ENCODE assay signal across 12 cellular contexts in the genomic region with DNA sequence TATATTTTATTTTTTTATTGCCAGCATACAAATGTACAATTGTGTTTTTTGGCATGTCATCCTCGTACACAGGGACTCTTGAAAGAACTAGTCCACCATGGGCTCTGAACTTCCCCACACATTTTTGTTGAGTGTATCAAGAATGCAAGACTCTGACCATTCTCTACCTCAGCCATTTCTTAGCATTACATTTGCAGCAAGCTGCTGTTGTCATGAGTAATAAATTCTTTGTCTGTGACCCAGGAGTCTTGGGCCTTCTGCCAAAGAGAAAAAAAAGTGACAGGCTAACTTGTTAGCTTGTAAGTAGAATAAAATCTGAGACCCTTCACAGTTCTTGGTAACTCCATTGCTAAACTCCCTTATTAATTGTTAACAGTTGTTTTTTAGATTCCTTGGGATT.
DNase-seq lines count a peak whose midpoint lies in the region; ATAC-seq, FAIRE-seq and TF ChIP-seq lines count a peak whose summit lies in the region.
"Had no signal": no experiment of that assay in that cellular context is flagged by ENCODE, and none has a peak within 500 bp of the region (broad histone marks: within the 10 kb centered on the region; RNA-seq: fewer than 3 reads in every experiment).

No MANE protein-coding gene starts in this region.

- ATAC-seq in mucosa of descending colon = no peak

- H2BK15ac ChIP-seq in H9 (ENCODE audit: low read depth, low read length) = no peak overlapping the region

- H3K79me2 ChIP-seq in H9 (ENCODE audit: insufficient read depth, low read length) (no peaks in the 10 kb centered on the region), trophoblast cell (ENCODE audit: control insufficient read depth, insufficient read depth, low read length, poor library complexity) (no peaks in the 10 kb centered on the region)

- no CpG with 5 or more reads among the region's 1 CpG for WGBS in H9 (ENCODE audit: extremely low coverage, insufficient read length, low lambda C conversion rate)
- WGBS in trophoblast cell (ENCODE audit: extremely low coverage, insufficient coverage, insufficient read length) = no CpG with 5 or more reads among the region's 1 CpG

- no peaks in the 10 kb centered on the region for H3K4me1 ChIP-seq in H9 (ENCODE audit: insufficient read depth, low read length)
- no peaks in the 10 kb centered on the region for H3K4me1 ChIP-seq in trophoblast cell (ENCODE audit: control insufficient read depth in 1 of 2, insufficient read depth in 2 of 2, low read length in 2 of 2)
- no peaks in the 10 kb centered on the region for H3K4me1 ChIP-seq in mucosa of descending colon (ENCODE audit: low read depth)
- no peaks in the 10 kb centered on the region for H3K4me1 ChIP-seq in colonic mucosa
- H3K4me1 ChIP-seq: uterus had no signal

- TF ChIP-seq CTCF in H9 (conservative IDR thresholded peaks at IDR 0.05) = no peak
- TF ChIP-seq CTCF in mucosa of descending colon (IDR thresholded peaks at IDR 0.05) = no peak
- TF ChIP-seq CTCF in colonic mucosa (IDR thresholded peaks at IDR 0.05) = no peak

- peaks cover 21 to 30% of the 10 kb centered on the region in 2 experiments for H3K4me1 Mint-ChIP-seq in H9

- H3K4me3 Mint-ChIP-seq in H9 = no peak overlapping the region

- no peak overlapping the region for H2BK20ac ChIP-seq in H9 (ENCODE audit: low read depth, low read length, poor library complexity, severe bottlenecking)

- H4K91ac ChIP-seq in H9 (ENCODE audit: insufficient read length, low read depth, low read length) = no peak overlapping the region
- no peak overlapping the region for H4K91ac ChIP-seq in trophoblast cell (ENCODE audit: low read depth, low read length)

- H3K18ac ChIP-seq in H9 (ENCODE audit: insufficient read length, low read depth, low read length) (no peak overlapping the region), trophoblast cell (ENCODE audit: low read length) (no peak overlapping the region)

- no peak for DNase-seq in H9
- DNase-seq in RCC 7860 (ENCODE audit: low spot score) = peak; percentile 92
- peak; percentile 10 for DNase-seq in fibroblast of gingiva (ENCODE audit: low read depth)
- peak; percentile 50 to 55 for DNase-seq in trophoblast cell
- DNase-seq in mucosa of descending colon = no peak
- DNase-seq in colonic mucosa = no peak
- no peak for DNase-seq in stimulated activated naive CD4-positive, alpha-beta T cell treated with Interleukin-2 at 50 U/mL for 16 hours (lab: John Stamatoyannopoulos, UW)
- DNase-seq in NCI-H82 treated with DMSO at 0.1 percent for 48 hours (lab: John Stamatoyannopoulos, UW; ENCODE audit: unreplicated experiment) = no peak
- DNase-seq: activated CD4-positive, alpha-beta T cell treated with anti-CD3 and anti-CD28 coated beads for 1 hour; activated effector memory CD4-positive, alpha-beta T cell treated with anti-CD3 and anti-CD28 coated beads, Interleukin-2, amount 50 U/mL, for 16 hours; NCI-H1436 treated with DMSO at 0.1 percent for 48 hours; uterus had no signal

- H4K12ac ChIP-seq in trophoblast cell (ENCODE audit: low read depth, low read length) = no peak overlapping the region

- no peak overlapping the region for H3K4ac ChIP-seq in H9 (ENCODE audit: low read depth, low read length)
- H3K4ac ChIP-seq in trophoblast cell (ENCODE audit: low read depth, low read length) = no peak overlapping the region

- H4K20me1 ChIP-seq in H9 (ENCODE audit: control insufficient read depth, insufficient read depth, insufficient read length) = no peaks in the 10 kb centered on the region

- H3T11ph ChIP-seq in H9 (ENCODE audit: low read length) = no peak overlapping the region

- no peak overlapping the region for H3K4me2 ChIP-seq in H9 (ENCODE audit: insufficient read depth, insufficient read length, low read length)
- H3K4me2 ChIP-seq in trophoblast cell (ENCODE audit: low read length) = no peak overlapping the region

- H3K27me3 ChIP-seq in H9 (ENCODE audit: insufficient read depth, low read length) (no peaks in the 10 kb centered on the region), trophoblast cell (ENCODE audit: insufficient read depth, low read length) (no peaks in the 10 kb centered on the region), colonic mucosa (no peaks in the 10 kb centered on the region)
- H3K27me3 ChIP-seq: uterus had no signal

- peak overlapping the region; percentile 72 to 85 (median 82); a peak in 5 of 7 replicates for H3K27ac Mint-ChIP-seq in H9

- H2BK5ac ChIP-seq in H9 (ENCODE audit: insufficient read length, low read length) (no peak overlapping the region), trophoblast cell (ENCODE audit: low read depth, low read length, poor library complexity) (no peak overlapping the region)

- H3K56ac ChIP-seq in H9 (ENCODE audit: insufficient read length, low read depth, low read length) = no peak overlapping the region

- H2BK120ac ChIP-seq in H9 (ENCODE audit: low read depth, low read length, poor library complexity, severe bottlenecking) (no peak overlapping the region), trophoblast cell (ENCODE audit: insufficient read depth, low read length, poor library complexity) (no peak overlapping the region)

- H3K23me2 ChIP-seq in H9 (ENCODE audit: insufficient read length, low read depth, low read length, poor library complexity, severe bottlenecking) = no peaks in the 10 kb centered on the region

- H2AK5ac ChIP-seq in H9 (ENCODE audit: insufficient read length, low read length) (no peak overlapping the region), trophoblast cell (ENCODE audit: low read length) (no peak overlapping the region)

- peaks cover 0 to 8% (median 2%) of the 10 kb centered on the region in 3 experiments; a peak in 3 of 7 replicates for H3K36me3 Mint-ChIP-seq in H9 (ENCODE audit: insufficient read depth in 1 of 3, low read depth in 3 of 3)

- H4K8ac ChIP-seq in H9 (replicated peaks; ENCODE audit: insufficient read length, low read depth, low read length) (no peak overlapping the region), trophoblast cell (ENCODE audit: low read depth, low read length) (no peak overlapping the region)

- no peak overlapping the region for H2BK12ac ChIP-seq in H9 (ENCODE audit: insufficient read length, low read depth, low read length)
- H2BK12ac ChIP-seq in trophoblast cell (ENCODE audit: low read length) = no peak overlapping the region

- H3K36me3 ChIP-seq in trophoblast cell (ENCODE audit: control insufficient read depth in 1 of 2, insufficient read depth in 2 of 2, low read length in 2 of 2) = no peaks in the 10 kb centered on the region
- H3K36me3 ChIP-seq in mucosa of descending colon (ENCODE audit: low read depth) = no peaks in the 10 kb centered on the region
- no peaks in the 10 kb centered on the region for H3K36me3 ChIP-seq in colonic mucosa
- H3K36me3 ChIP-seq: uterus had no signal

- no peaks in the 10 kb centered on the region for H3K9me3 ChIP-seq in H9 (ENCODE audit: control insufficient read depth, low read depth, low read length)
- no peaks in the 10 kb centered on the region for H3K9me3 ChIP-seq in trophoblast cell (ENCODE audit: insufficient read depth, low read depth, low read length)
- no peaks in the 10 kb centered on the region for H3K9me3 ChIP-seq in mucosa of descending colon
- H3K9me3 ChIP-seq in colonic mucosa = no peaks in the 10 kb centered on the region
- H3K9me3 ChIP-seq: uterus had no signal

- no peak overlapping the region for H3K4me3 ChIP-seq in trophoblast cell (ENCODE audit: low read depth, low read length)
- H3K4me3 ChIP-seq in mucosa of descending colon = no peak overlapping the region
- H3K4me3 ChIP-seq in colonic mucosa = no peak overlapping the region
- H3K4me3 ChIP-seq: uterus had no signal

- H3K27ac ChIP-seq in H9 (ENCODE audit: insufficient read length, low read depth, low read length) = no peak overlapping the region
- H3K27ac ChIP-seq in trophoblast cell (ENCODE audit: low read depth, low read length) = no peak overlapping the region
- H3K27ac ChIP-seq in colonic mucosa = no peak overlapping the region
- H3K27ac ChIP-seq: uterus had no signal

- H2AFZ ChIP-seq in H9 (ENCODE audit: low read length) (no peak overlapping the region), trophoblast cell (ENCODE audit: insufficient read depth, low read length, poor library complexity) (no peak overlapping the region)

- intact Hi-C loops in mucosa of descending colon (cut with DNase I, micrococcal nuclease) = no loop called here
- intact Hi-C loops in colonic mucosa (cut with DNase I) = no loop called here

- H3K9ac ChIP-seq in H9 (ENCODE audit: extremely low read depth, insufficient read length, low read length) (no peak overlapping the region), trophoblast cell (ENCODE audit: low read length) (no peak overlapping the region), colonic mucosa (ENCODE audit: low read depth in 2 of 2, low read length in 2 of 2) (no peak overlapping the region)

- no peak overlapping the region for H4K5ac ChIP-seq in H9 (ENCODE audit: insufficient read length, low read depth, low read length)

- H3K14ac ChIP-seq in H9 (ENCODE audit: insufficient read depth, low read length) (no peak overlapping the region), trophoblast cell (ENCODE audit: low read length) (no peak overlapping the region)

- no peaks in the 10 kb centered on the region for H3K27me3 Mint-ChIP-seq in H9 (ENCODE audit: low read depth)

- H3K79me1 ChIP-seq in H9 (ENCODE audit: insufficient read depth, low read depth, low read length, poor library complexity, severe bottlenecking) = no peaks in the 10 kb centered on the region
- H3K79me1 ChIP-seq in trophoblast cell (ENCODE audit: low read length) = peaks cover 5% of the 10 kb centered on the region

- H3K23ac ChIP-seq in H9 (ENCODE audit: insufficient read length, low read depth, low read length) (no peak overlapping the region), trophoblast cell (ENCODE audit: low read length) (no peak overlapping the region)

- peak; percentile 94 for FAIRE-seq in RCC 7860 (lab: Jason Lieb, UNC)

- H3K9me3 Mint-ChIP-seq in H9 = no peaks in the 10 kb centered on the region; a peak in 1 of 5 replicates

Comparison
In these comparisons a context has a peak if more than half of its experiments do, and no peak if none do; other contexts are left out.
1. DNase-seq: peak in RCC 7860 (single experiment), fibroblast of gingiva (single experiment) and trophoblast cell (2 of 2); none in H9 (single experiment), mucosa of descending colon (0 of 3), colonic mucosa (single experiment), stimulated activated naive CD4-positive, alpha-beta T cell treated with Interleukin-2 at 50 U/mL for 16 hours (single experiment) and NCI-H82 treated with DMSO at 0.1 percent for 48 hours (single experiment).